15 cellular contexts compared by ENCODE assay signal in the genomic region with DNA sequence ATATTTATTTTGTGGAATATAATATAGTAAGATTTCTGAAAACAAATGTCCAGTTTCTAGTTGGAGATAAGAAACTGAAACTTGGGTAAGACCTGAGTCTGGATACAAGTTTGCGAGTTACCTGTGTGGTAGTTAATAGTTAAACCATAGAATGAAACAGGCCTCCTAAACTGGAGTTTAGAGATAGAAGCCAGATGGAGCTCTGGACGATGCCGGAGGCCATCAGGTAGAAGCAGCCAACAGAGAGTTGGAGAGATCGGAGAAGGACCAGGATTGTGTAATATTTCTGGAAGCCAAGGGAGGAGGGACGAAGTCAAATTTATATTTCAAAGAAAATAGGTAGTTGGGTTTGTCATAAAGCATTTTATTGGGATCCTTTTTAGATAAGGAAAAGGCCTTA. TPM values are rescaled to one million over a fixed set of nuclear protein-coding genes. Genes with fewer than 3 reads are reported as not detected.
A peak's percentile ranks its signal among the peaks of the same experiment; 100 is the strongest.
DNase-seq lines count a peak whose midpoint lies in the region; ATAC-seq and TF ChIP-seq lines count a peak whose summit lies in the region.
"Had no signal": no experiment of that assay in that cellular context is flagged by ENCODE, and none has a peak within 500 bp of the region (broad histone marks: within the 10 kb centered on the region; RNA-seq: fewer than 3 reads in every experiment).

No MANE protein-coding gene starts in this region.

- H3K9me1 ChIP-seq in IMR-90 (ENCODE audit: insufficient read depth, low read length), result peaks cover 8% of the 10 kb centered on the region; the same call in 1 of the 2 replicates

- H3K9ac ChIP-seq in IMR-90 (ENCODE audit: low read depth, low read length), result no peak overlapping the region
- H3K9ac ChIP-seq: BLaER1 had no signal

- WGBS in IMR-90 (ENCODE audit: extremely low coverage in 2 of 2, insufficient read length in 1 of 2), 2 experiments, result 86% methylated on average over 3 of the region's 5 CpGs; no CpG with 5 or more reads in 1 of the 2 experiments

- peaks cover 25% of the 10 kb centered on the region; the same call in 1 of the 2 replicates for H4K20me1 ChIP-seq in IMR-90 (ENCODE audit: insufficient read depth, low read length)

- no peaks in the 10 kb centered on the region for H3K27me3 ChIP-seq in CD4-positive, CD25-positive, alpha-beta regulatory T cell (ENCODE audit: control insufficient read depth, insufficient read depth, low read length)
- no peaks in the 10 kb centered on the region for H3K27me3 ChIP-seq in IMR-90 (ENCODE audit: control insufficient read depth, insufficient read depth, low read length)
- H3K27me3 ChIP-seq: BLaER1 had no signal

- no peaks in the 10 kb centered on the region for H3K27me3 Mint-ChIP-seq in CD4-positive, CD25-positive, alpha-beta regulatory T cell
- no peaks in the 10 kb centered on the region for H3K27me3 Mint-ChIP-seq in central memory CD8-positive, alpha-beta T cell
- H3K27me3 Mint-ChIP-seq in natural killer cell (ENCODE audit: low read depth in 2 of 2), result no peaks in the 10 kb centered on the region
- no peaks in the 10 kb centered on the region for H3K27me3 Mint-ChIP-seq in Calu3 (ENCODE audit: unreplicated experiment)

- H3K4me2 ChIP-seq in IMR-90 (ENCODE audit: low read depth, low read length), result no peak overlapping the region

- TF ChIP-seq CTCF in IMR-90 (conservative IDR thresholded peaks at IDR 0.05; ENCODE audit: low read depth, low read length) (no peak), natural killer cell (IDR thresholded peaks at IDR 0.05) (no peak), Calu3 (IDR thresholded peaks at IDR 0.05; ENCODE audit: unreplicated experiment) (no peak)

- peaks cover 39 to 84% of the 10 kb centered on the region in 2 experiments for H3K79me1 ChIP-seq in IMR-90 (ENCODE audit: low read depth in 1 of 2, low read length in 2 of 2)

- no peak overlapping the region for H4K5ac ChIP-seq in IMR-90 (ENCODE audit: low read depth, low read length)

- H3K56ac ChIP-seq in IMR-90 (ENCODE audit: extremely low read depth, insufficient read depth, low read length), result no peak overlapping the region

- no peak overlapping the region for H3K4me3 ChIP-seq in CD4-positive, CD25-positive, alpha-beta regulatory T cell (ENCODE audit: low read depth, low read length)
- no peak overlapping the region for H3K4me3 ChIP-seq in IMR-90 (ENCODE audit: insufficient read depth, low read depth, low read length)
- H3K4me3 ChIP-seq: BLaER1 had no signal

- H3K4me3 Mint-ChIP-seq in CD4-positive, CD25-positive, alpha-beta regulatory T cell, result peak overlapping the region in 1 of 4 donors; percentile 66
- H3K4me3 Mint-ChIP-seq in central memory CD8-positive, alpha-beta T cell, result no peak overlapping the region
- H3K4me3 Mint-ChIP-seq in natural killer cell (no peak overlapping the region), Calu3 (ENCODE audit: low read depth, unreplicated experiment) (no peak overlapping the region)

- no TSS peak for BruUV-seq in IMR-90 (replicated peaks; lab: Mats Ljungman, UMichigan)
- no TSS peak for BruUV-seq in Calu3 (replicated peaks; lab: Mats Ljungman, UMichigan)

- H2AFZ ChIP-seq in IMR-90 (replicated peaks; ENCODE audit: low read length, poor library complexity), result no peak overlapping the region

- dilution Hi-C loops in IMR-90 (cut with HindIII; ENCODE audit: low sequenced_read_pairs, unreplicated experiment), result no loop called here

- H3K9me3 Mint-ChIP-seq in CD4-positive, CD25-positive, alpha-beta regulatory T cell, result no peaks in the 10 kb centered on the region
- H3K9me3 Mint-ChIP-seq in central memory CD8-positive, alpha-beta T cell, result no peaks in the 10 kb centered on the region
- H3K9me3 Mint-ChIP-seq in natural killer cell (no peaks in the 10 kb centered on the region), Calu3 (ENCODE audit: low read depth, unreplicated experiment) (no peaks in the 10 kb centered on the region)

- in situ Hi-C loops in IMR-90 (cut with MboI; ENCODE audit: low sequenced_read_pairs), result no loop called here

- TF ChIP-seq RAD21 in IMR-90 (IDR thresholded peaks at IDR 0.05; ENCODE audit: low read length), result no peak

- peaks cover 33 to 83% (median 55%) of the 10 kb centered on the region in 4 donors for H3K4me1 Mint-ChIP-seq in CD4-positive, CD25-positive, alpha-beta regulatory T cell
- peaks cover 55% of the 10 kb centered on the region for H3K4me1 Mint-ChIP-seq in central memory CD8-positive, alpha-beta T cell
- H3K4me1 Mint-ChIP-seq in natural killer cell, result peaks cover 51 to 52% of the 10 kb centered on the region in 2 donors
- H3K4me1 Mint-ChIP-seq in Calu3 (ENCODE audit: low read depth, unreplicated experiment), result peaks cover 34% of the 10 kb centered on the region

- H3K36me3 Mint-ChIP-seq in CD4-positive, CD25-positive, alpha-beta regulatory T cell, result peaks cover 25% of the 10 kb centered on the region
- peaks cover 39% of the 10 kb centered on the region for H3K36me3 Mint-ChIP-seq in central memory CD8-positive, alpha-beta T cell (ENCODE audit: insufficient read depth)
- no peaks in the 10 kb centered on the region for H3K36me3 Mint-ChIP-seq in natural killer cell
- peaks cover 10% of the 10 kb centered on the region for H3K36me3 Mint-ChIP-seq in Calu3 (ENCODE audit: insufficient read depth, unreplicated experiment)

- H3K18ac ChIP-seq in IMR-90 (ENCODE audit: low read depth, low read length), result no peak overlapping the region

- H2BK20ac ChIP-seq in IMR-90 (ENCODE audit: low read depth, low read length), result no peak overlapping the region

- intact Hi-C loops in IMR-90 (cut with micrococcal nuclease) (no loop called here), natural killer cell (cut with micrococcal nuclease) (no loop called here), Calu3 (cut with micrococcal nuclease; ENCODE audit: unreplicated experiment) (no loop called here)

- no peak overlapping the region for H4K91ac ChIP-seq in IMR-90 (ENCODE audit: insufficient read depth, low read depth, low read length)

- H2BK120ac ChIP-seq in IMR-90 (ENCODE audit: low read depth, low read length), result no peak overlapping the region

- POLR2A ChIA-PET in IMR-90 (lab: Charles Lee; ENCODE audit: unreplicated experiment), result no interaction called here

- H3K27ac Mint-ChIP-seq in CD4-positive, CD25-positive, alpha-beta regulatory T cell, result peak overlapping the region in 2 of 3 donors; percentile 86 to 88
- peak overlapping the region; percentile 45 for H3K27ac Mint-ChIP-seq in central memory CD8-positive, alpha-beta T cell (ENCODE audit: low read depth)
- H3K27ac Mint-ChIP-seq in natural killer cell, result peak overlapping the region; percentile 16 to 92
- no peak overlapping the region for H3K27ac Mint-ChIP-seq in Calu3 (ENCODE audit: unreplicated experiment)

- H3K14ac ChIP-seq in IMR-90 (replicated peaks; ENCODE audit: low read depth, low read length), result no peak overlapping the region

- no peak overlapping the region for H4K8ac ChIP-seq in IMR-90 (ENCODE audit: low read depth in 2 of 2, low read length in 2 of 2)

- H3K27ac ChIP-seq in CD4-positive, CD25-positive, alpha-beta regulatory T cell (ENCODE audit: insufficient read depth, low read length, poor library complexity, severe bottlenecking), result peak overlapping the region; percentile 66
- no peak overlapping the region for H3K27ac ChIP-seq in IMR-90 (ENCODE audit: insufficient read depth, low read length)

- no peak overlapping the region for H2AK5ac ChIP-seq in IMR-90 (ENCODE audit: low read depth, low read length)

- no peak overlapping the region for H2BK5ac ChIP-seq in IMR-90 (ENCODE audit: low read depth, low read length, poor library complexity, severe bottlenecking)

- no peak for ATAC-seq in CD4-positive, CD25-positive, alpha-beta regulatory T cell (ENCODE audit: low read depth in 2 of 2)
- ATAC-seq in IMR-90 (ENCODE audit: low read depth) (no peak), natural killer cell (no peak), HG02884 (IDR thresholded peaks at IDR 0.05; ENCODE audit: unreplicated experiment) (no peak)
- no peak for ATAC-seq in central memory CD8-positive, alpha-beta T cell (replicated peaks; ENCODE audit: extremely low read depth, poor library complexity, severe bottlenecking)

- TF ChIP-seq POLR2A in IMR-90 (IDR thresholded peaks at IDR 0.05; ENCODE audit: low read depth, low read length), result no peak

- peaks cover 60% of the 10 kb centered on the region for H3K4me1 ChIP-seq in CD4-positive, CD25-positive, alpha-beta regulatory T cell (ENCODE audit: control insufficient read depth, insufficient read depth, low read length, poor library complexity, severe bottlenecking)
- peaks cover 8% of the 10 kb centered on the region for H3K4me1 ChIP-seq in IMR-90 (ENCODE audit: control insufficient read depth, insufficient read depth, low read length)

- peaks cover 43% of the 10 kb centered on the region for H3K36me3 ChIP-seq in CD4-positive, CD25-positive, alpha-beta regulatory T cell (ENCODE audit: control insufficient read depth, insufficient read depth, low read length)
- peaks cover 30% of the 10 kb centered on the region for H3K36me3 ChIP-seq in IMR-90 (ENCODE audit: control insufficient read depth, insufficient read depth, low read length)

- no peak overlapping the region for H2BK15ac ChIP-seq in IMR-90 (ENCODE audit: low read depth, low read length)

- DNase-seq in CD4-positive, CD25-positive, alpha-beta regulatory T cell, result no peak
- DNase-seq in IMR-90 (no peak), natural killer cell (no peak), NCI-H2107 treated with DMSO at 0.1 percent for 48 hours (lab: John Stamatoyannopoulos, UW; ENCODE audit: unreplicated experiment) (no peak), Calu3 (no peak)
- DNase-seq in central memory CD8-positive, alpha-beta T cell (ENCODE audit: low spot score in 2 of 2), result no peak
- DNase-seq: activated CD4-positive, alpha-beta T cell treated with anti-CD3 and anti-CD28 coated beads for 48 hours; activated effector memory CD4-positive, alpha-beta T cell treated with Interleukin-2 at 50 U/mL for 16 hours; islet precursor cell; NCI-H2081; NCI-H748 treated with DMSO at 0.1 percent for 48 hours; posterior cingulate gyrus; T-helper 2 cell had no signal

- CTCF ChIA-PET in IMR-90 (lab: Yijun Ruan, JAX), result no interaction called here
- CTCF ChIA-PET in Calu3 (lab: Charles Lee), result no interaction called here

- H3K23ac ChIP-seq in IMR-90 (ENCODE audit: low read depth, low read length), result no peak overlapping the region

- H3K9me3 ChIP-seq in CD4-positive, CD25-positive, alpha-beta regulatory T cell (ENCODE audit: control insufficient read depth in 2 of 2, low read length in 2 of 2), result no peaks in the 10 kb centered on the region
- no peaks in the 10 kb centered on the region for H3K9me3 ChIP-seq in IMR-90 (ENCODE audit: control insufficient read depth, insufficient read depth, low read length)
- H3K9me3 ChIP-seq: BLaER1 had no signal

- no peak overlapping the region for H3K4ac ChIP-seq in IMR-90 (ENCODE audit: low read depth, low read length)

- H2AK9ac ChIP-seq in IMR-90 (replicated peaks; ENCODE audit: low read depth, low read length, poor library complexity), result no peak overlapping the region

RNA-seq across cellular contexts. Expression of gene ARID1A, which starts 45.1 kb away (rescaled TPM):
- total RNA-seq in CD4-positive, CD25-positive, alpha-beta regulatory T cell, result 139 TPM
- 10 to 100 TPM in 3 of 4 donors, 1 to 10 TPM in 1; 9.5 to 13.4 (median 13.0) TPM for polyA plus RNA-seq in CD4-positive, CD25-positive, alpha-beta regulatory T cell
- total RNA-seq in IMR-90 (2012; rRNA removed) (14.0 and 16.7 TPM in 2 replicates), natural killer cell (100 to 1,000 TPM; 199 to 214 (median 202) TPM), Calu3 (2022) (51.7 and 52.5 TPM in 2 replicates)
- 39.4 and 40.7 TPM in 2 replicates for polyA plus RNA-seq in IMR-90 (2012; rRNA removed)
- 21.1 and 38.8 TPM in 2 replicates for polyA plus RNA-seq in IMR-90 (2012; cell fraction: cytosol; rRNA removed)
- polyA plus RNA-seq in IMR-90 (2012; cell fraction: nucleus; rRNA removed; ENCODE audit: low replicate concordance), result 89.6 and 144 TPM in 2 replicates

RNA-seq across cellular contexts. Expression of gene PIGV, which starts 46.8 kb away (rescaled TPM):
- total RNA-seq in CD4-positive, CD25-positive, alpha-beta regulatory T cell, result 8.6 TPM
- 10 to 100 TPM in 2 of 4 donors, 1 to 10 TPM in 2; 8.3 to 13.2 (median 9.8) TPM for polyA plus RNA-seq in CD4-positive, CD25-positive, alpha-beta regulatory T cell
- total RNA-seq in IMR-90 (2012; rRNA removed), result 8.6 and 10.6 TPM in 2 replicates
- 6.9 and 7.2 TPM in 2 replicates for polyA plus RNA-seq in IMR-90 (2012; rRNA removed)
- 7.4 and 11.3 TPM in 2 replicates for polyA plus RNA-seq in IMR-90 (2012; cell fraction: cytosol; rRNA removed)
- 10.5 and 15.8 TPM in 2 replicates for polyA plus RNA-seq in IMR-90 (2012; cell fraction: nucleus; rRNA removed; ENCODE audit: low replicate concordance)
- total RNA-seq in natural killer cell, result 10 to 100 TPM; 23.1 to 35.2 (median 30.3) TPM
- total RNA-seq in Calu3 (2022), result 9.9 and 11.9 TPM in 2 replicates
